In genomic region chr7:77330169-77330882, GRCh38 we compare ENCODE assay signal across 8 cellular contexts.
DNase-seq lines count a peak whose midpoint lies in the region; ATAC-seq and TF ChIP-seq lines count a peak whose summit lies in the region.

No MANE protein-coding gene starts in this region.

- H3K4me3 Mint-ChIP-seq in T-helper 1 cell treated with Interleukin-12 subunit alpha and Interleukin-12 subunit beta and Interleukin-4 antibody, amounts not matched to agents 30 μg/mL and 1 μg/mL, for 36 hours, result peak overlapping the region; percentile 41
- no peak overlapping the region for H3K4me3 Mint-ChIP-seq in Calu3 (ENCODE audit: low read depth, unreplicated experiment)

- H3K27me3 ChIP-seq in A673 (replicated peaks; ENCODE audit: insufficient read depth, low read depth, low read length, poor library complexity) (no peaks in the 10 kb centered on the region), osteoblast (ENCODE audit: insufficient read depth, low read length) (no peaks in the 10 kb centered on the region)

- H3K9me3 Mint-ChIP-seq in T-helper 1 cell treated with Interleukin-12 subunit alpha and Interleukin-12 subunit beta and Interleukin-4 antibody, amounts not matched to agents 30 μg/mL and 1 μg/mL, for 36 hours, result no peaks in the 10 kb centered on the region
- H3K9me3 Mint-ChIP-seq in Calu3 (ENCODE audit: low read depth, unreplicated experiment), result no peaks in the 10 kb centered on the region

- CTCF ChIA-PET in A673 (lab: Charles Lee), result no interaction called here
- CTCF ChIA-PET in Calu3 (lab: Charles Lee), result no interaction called here

- H3K27me3 Mint-ChIP-seq in T-helper 1 cell treated with Interleukin-12 subunit alpha and Interleukin-12 subunit beta and Interleukin-4 antibody, amounts not matched to agents 30 μg/mL and 1 μg/mL, for 36 hours (ENCODE audit: low read depth), result no peaks in the 10 kb centered on the region
- H3K27me3 Mint-ChIP-seq in Calu3 (ENCODE audit: unreplicated experiment), result no peaks in the 10 kb centered on the region

- peaks cover 53% of the 10 kb centered on the region for H3K4me1 Mint-ChIP-seq in T-helper 1 cell treated with Interleukin-12 subunit alpha and Interleukin-12 subunit beta and Interleukin-4 antibody, amounts not matched to agents 30 μg/mL and 1 μg/mL, for 36 hours (ENCODE audit: low read depth)
- H3K4me1 Mint-ChIP-seq in Calu3 (ENCODE audit: low read depth, unreplicated experiment), result peaks cover 35% of the 10 kb centered on the region

- peak overlapping the region; percentile 84 for H3K27ac Mint-ChIP-seq in T-helper 1 cell treated with Interleukin-12 subunit alpha and Interleukin-12 subunit beta and Interleukin-4 antibody, amounts not matched to agents 30 μg/mL and 1 μg/mL, for 36 hours
- no peak overlapping the region for H3K27ac Mint-ChIP-seq in Calu3 (ENCODE audit: unreplicated experiment)

- peak overlapping the region; percentile 64 for H3K27ac ChIP-seq in A673 (ENCODE audit: low read depth, low read length, poor library complexity, severe bottlenecking)
- no peak overlapping the region for H3K27ac ChIP-seq in osteoblast (ENCODE audit: low read depth, low read length)

- H3K79me2 ChIP-seq in osteoblast (ENCODE audit: insufficient read depth, low read length), result no peaks in the 10 kb centered on the region

- no peak overlapping the region for H3K4me2 ChIP-seq in osteoblast (ENCODE audit: insufficient read depth, low read length)

- H3K36me3 ChIP-seq in A673 (ENCODE audit: insufficient read depth, low read length, poor library complexity, severe bottlenecking) (no peaks in the 10 kb centered on the region), mucosa of descending colon (ENCODE audit: low read depth) (no peaks in the 10 kb centered on the region), osteoblast (ENCODE audit: insufficient read depth, low read length) (no peaks in the 10 kb centered on the region)

- BruUV-seq in A673 (replicated peaks; lab: Mats Ljungman, UMichigan) (no TSS peak), Calu3 (replicated peaks; lab: Mats Ljungman, UMichigan) (no TSS peak)

- ATAC-seq in GM18861 (IDR thresholded peaks at IDR 0.05; ENCODE audit: unreplicated experiment), result peak; percentile 59
- peak; percentile 45 for ATAC-seq in HG03135 (IDR thresholded peaks at IDR 0.05; ENCODE audit: unreplicated experiment)
- peak; percentile 36 for ATAC-seq in mucosa of descending colon

- H2AFZ ChIP-seq in osteoblast (ENCODE audit: low read length), result no peak overlapping the region

- intact Hi-C loops in A673 (cut with micrococcal nuclease; ENCODE audit: unreplicated experiment) (loop anchor here (2.0 to 5.0 kb wide), 3 partner anchors 83 to 202 kb away; partner anchors contain the start of gene FGL2), mucosa of descending colon (cut with DNase I, micrococcal nuclease) (no loop called here), Calu3 (cut with micrococcal nuclease; ENCODE audit: unreplicated experiment) (loop anchor here (5.0 kb wide), 1 partner anchor 208 kb away; the partner anchor contains the start of gene CCDC146)

- H3K4me3 ChIP-seq in A673 (ENCODE audit: low read depth, low read length, poor library complexity, severe bottlenecking) (no peak overlapping the region), mucosa of descending colon (no peak overlapping the region), osteoblast (ENCODE audit: insufficient read depth, low read length) (no peak overlapping the region)

- H3K4me1 ChIP-seq in A673 (ENCODE audit: insufficient read depth, low read length, poor library complexity, severe bottlenecking), result peaks cover 44% of the 10 kb centered on the region
- H3K4me1 ChIP-seq in mucosa of descending colon (ENCODE audit: low read depth), result no peaks in the 10 kb centered on the region
- H3K4me1 ChIP-seq in osteoblast (ENCODE audit: insufficient read depth, low read length), result peaks cover 50% of the 10 kb centered on the region

- H3K9me3 ChIP-seq in A673 (ENCODE audit: low read depth, low read length, poor library complexity, severe bottlenecking), result no peaks in the 10 kb centered on the region
- no peaks in the 10 kb centered on the region for H3K9me3 ChIP-seq in mucosa of descending colon
- H3K9me3 ChIP-seq in osteoblast (ENCODE audit: low read depth, low read length), result no peaks in the 10 kb centered on the region

- POLR2A ChIA-PET in A673 (lab: Charles Lee; ENCODE audit: low non-redundant PET), result no interaction called here

- peak; percentile 97 for DNase-seq in A673 (ENCODE audit: low spot score)
- DNase-seq in mucosa of descending colon, result no peak
- no peak for DNase-seq in inferior parietal cortex (ENCODE audit: extremely low spot score)
- DNase-seq in Calu3, result no peak
- DNase-seq in osteoblast (ENCODE audit: insufficient read length, low spot score, missing footprints), result no peak

- H3K36me3 Mint-ChIP-seq in T-helper 1 cell treated with Interleukin-12 subunit alpha and Interleukin-12 subunit beta and Interleukin-4 antibody, amounts not matched to agents 30 μg/mL and 1 μg/mL, for 36 hours (ENCODE audit: low read depth), result peaks cover 2% of the 10 kb centered on the region
- peaks cover 5% of the 10 kb centered on the region for H3K36me3 Mint-ChIP-seq in Calu3 (ENCODE audit: insufficient read depth, unreplicated experiment)

- H4K20me1 ChIP-seq in osteoblast (ENCODE audit: insufficient read depth, low read length), result no peaks in the 10 kb centered on the region

- no peak for TF ChIP-seq CTCF in A673 (conservative IDR thresholded peaks at IDR 0.05; ENCODE audit: low read depth, low read length)
- TF ChIP-seq CTCF in mucosa of descending colon (IDR thresholded peaks at IDR 0.05), result no peak
- TF ChIP-seq CTCF in Calu3 (IDR thresholded peaks at IDR 0.05; ENCODE audit: unreplicated experiment), result no peak
- no peak for TF ChIP-seq CTCF in osteoblast (IDR thresholded peaks at IDR 0.05; ENCODE audit: extremely low read depth, low read depth, low read length)

Comparison
In these comparisons a context has a peak if more than half of its experiments do, and no peak if none do; other contexts are left out.
1. intact Hi-C loops: an anchor here in A673 (2.0 to 5.0 kb wide) and Calu3 (5.0 kb wide); none called in mucosa of descending colon.